ENCODE assay signal across 15 cellular contexts in genomic region chr2:66701251-66701650, GRCh38.
A peak's percentile ranks its signal among the peaks of the same experiment; 100 is the strongest.
DNase-seq lines count a peak whose midpoint lies in the region; ATAC-seq and TF ChIP-seq lines count a peak whose summit lies in the region.
"Had no signal": no experiment of that assay in that cellular context is flagged by ENCODE, and none has a peak within 500 bp of the region (broad histone marks: within the 10 kb centered on the region; RNA-seq: fewer than 3 reads in every experiment).

No MANE protein-coding gene starts in this region.

- TF ChIP-seq POLR2A in gastroesophageal sphincter (IDR thresholded peaks at IDR 0.05) (no peak), sigmoid colon (IDR thresholded peaks at IDR 0.05) (no peak)

- ATAC-seq in gastroesophageal sphincter = no peak
- no peak for ATAC-seq in stimulated activated memory B cell treated with anti-CD40 and anti-IgM and Interleukin-4, amounts not matched to agents 10 μg/mL and 1 μg/mL and 100 μg/mL, for 72 hours
- no peak for ATAC-seq in HG02885 (IDR thresholded peaks at IDR 0.05; ENCODE audit: poor library complexity, unreplicated experiment)

- H3K27ac ChIP-seq in gastroesophageal sphincter = peak overlapping the region; percentile 31 to 86 (median 74)
- peak overlapping the region; percentile 13 for H3K27ac ChIP-seq in muscle layer of duodenum (ENCODE audit: low read length)
- peak overlapping the region; percentile 76 to 91 (median 85) for H3K27ac ChIP-seq in sigmoid colon
- H3K27ac ChIP-seq: BLaER1 had no signal

- H3K4me3 ChIP-seq in gastroesophageal sphincter (no peak overlapping the region), muscle layer of duodenum (ENCODE audit: low read depth in 1 of 2, low read length in 2 of 2) (no peak overlapping the region), sigmoid colon (no peak overlapping the region)
- H3K4me3 ChIP-seq: BLaER1 had no signal

- H3K36me3 ChIP-seq in gastroesophageal sphincter (no peaks in the 10 kb centered on the region), muscle layer of duodenum (ENCODE audit: control insufficient read depth in 1 of 2, insufficient read depth in 2 of 2, low read length in 2 of 2) (no peaks in the 10 kb centered on the region), sigmoid colon (no peaks in the 10 kb centered on the region)
- H3K36me3 ChIP-seq: BLaER1 had no signal

- in situ Hi-C loops in G401 (cut with HindIII; ENCODE audit: low sequenced_read_pairs) = no loop called here

- no peaks in the 10 kb centered on the region for H3K36me3 Mint-ChIP-seq in stimulated activated memory B cell treated with anti-CD40 and anti-IgM and Interleukin-4, amounts not matched to agents 10 μg/mL and 1 μg/mL and 100 μg/mL, for 72 hours
- H3K36me3 Mint-ChIP-seq: CD4-positive, CD25-positive, alpha-beta regulatory T cell had no signal

- TF ChIP-seq CTCF in gastroesophageal sphincter (IDR thresholded peaks at IDR 0.05) (no peak), sigmoid colon (IDR thresholded peaks at IDR 0.05) (no peak)

- H3K9me3 ChIP-seq in gastroesophageal sphincter (no peaks in the 10 kb centered on the region), muscle layer of duodenum (ENCODE audit: control insufficient read depth in 1 of 2, low read length in 2 of 2) (no peaks in the 10 kb centered on the region), sigmoid colon (no peaks in the 10 kb centered on the region)
- H3K9me3 ChIP-seq: BLaER1 had no signal

- TF ChIP-seq EP300 in gastroesophageal sphincter (IDR thresholded peaks at IDR 0.05) = peak; percentile 14
- peak; percentile 27 to 98 (median 90) for TF ChIP-seq EP300 in sigmoid colon (IDR thresholded peaks at IDR 0.05)

- no peaks in the 10 kb centered on the region for H3K9me3 Mint-ChIP-seq in stimulated activated memory B cell treated with anti-CD40 and anti-IgM and Interleukin-4, amounts not matched to agents 10 μg/mL and 1 μg/mL and 100 μg/mL, for 72 hours

- H3K4me1 Mint-ChIP-seq in stimulated activated memory B cell treated with anti-CD40 and anti-IgM and Interleukin-4, amounts not matched to agents 10 μg/mL and 1 μg/mL and 100 μg/mL, for 72 hours = no peaks in the 10 kb centered on the region
- H3K4me1 Mint-ChIP-seq: CD4-positive, CD25-positive, alpha-beta regulatory T cell had no signal

- no peaks in the 10 kb centered on the region for H3K27me3 Mint-ChIP-seq in stimulated activated memory B cell treated with anti-CD40 and anti-IgM and Interleukin-4, amounts not matched to agents 10 μg/mL and 1 μg/mL and 100 μg/mL, for 72 hours
- H3K27me3 Mint-ChIP-seq: CD4-positive, CD25-positive, alpha-beta regulatory T cell had no signal

- intact Hi-C loops in sigmoid colon (cut with DNase I) = loop anchor here (5.0 kb wide), 2 partner anchors 41 to 91 kb away; no protein-coding TSS in a partner anchor

- no peak overlapping the region for H3K27ac Mint-ChIP-seq in stimulated activated memory B cell treated with anti-CD40 and anti-IgM and Interleukin-4, amounts not matched to agents 10 μg/mL and 1 μg/mL and 100 μg/mL, for 72 hours
- H3K27ac Mint-ChIP-seq: CD4-positive, CD25-positive, alpha-beta regulatory T cell had no signal

- peaks cover 4 to 52% (median 21%) of the 10 kb centered on the region in 3 donors for H3K4me1 ChIP-seq in gastroesophageal sphincter
- peaks cover 0 to 14% of the 10 kb centered on the region in 2 donors for H3K4me1 ChIP-seq in muscle layer of duodenum (ENCODE audit: control insufficient read depth in 1 of 2, insufficient read depth in 2 of 2, low read length in 2 of 2)
- peaks cover 3 to 62% (median 54%) of the 10 kb centered on the region in 4 donors for H3K4me1 ChIP-seq in sigmoid colon
- H3K4me1 ChIP-seq: BLaER1 had no signal

- H3K27me3 ChIP-seq in gastroesophageal sphincter (no peaks in the 10 kb centered on the region), muscle layer of duodenum (ENCODE audit: low read depth, low read length) (no peaks in the 10 kb centered on the region), sigmoid colon (no peaks in the 10 kb centered on the region)
- H3K27me3 ChIP-seq: BLaER1 had no signal

- no peak overlapping the region for H3K4me3 Mint-ChIP-seq in stimulated activated memory B cell treated with anti-CD40 and anti-IgM and Interleukin-4, amounts not matched to agents 10 μg/mL and 1 μg/mL and 100 μg/mL, for 72 hours
- H3K4me3 Mint-ChIP-seq: CD4-positive, CD25-positive, alpha-beta regulatory T cell had no signal

- 27 to 37% methylated on average over 2 of the region's 2 CpGs for WGBS in gastroesophageal sphincter (ENCODE audit: low coverage in 1 of 2), 2 donors
- 39 to 69% methylated on average over 2 of the region's 2 CpGs for WGBS in sigmoid colon, 2 donors

- peak; percentile 30 for DNase-seq in G401 (ENCODE audit: low spot score)
- DNase-seq in sigmoid colon = no peak
- no peak for DNase-seq in DMS114 treated with DMSO at 0.1 percent for 48 hours (lab: John Stamatoyannopoulos, UW; ENCODE audit: unreplicated experiment)
- no peak for DNase-seq in activated CD8-positive, alpha-beta memory T cell treated with anti-CD3 and anti-CD28 coated beads, Interleukin-2, amount 50 U/mL, for 48 hours
- DNase-seq: 8988T; AML-193; CD4-positive, CD25-positive, alpha-beta regulatory T cell; DMS 273 treated with DMSO at 0.1 percent for 48 hours; DMS79; HCEC 1CT had no signal

Comparison
In these comparisons a context has a peak if more than half of its experiments do, and no peak if none do; other contexts are left out.
1. H3K27ac ChIP-seq: peak in every context shown above with its lines; median percentile 85 in sigmoid colon; 74 in gastroesophageal sphincter; 13 in muscle layer of duodenum.